ENCODE assay signal across 9 cellular contexts in genomic region chr12:91326043-91327027, GRCh38.
DNase-seq lines count a peak whose midpoint lies in the region; ATAC-seq and TF ChIP-seq lines count a peak whose summit lies in the region.
"Had no signal": no experiment of that assay in that cellular context is flagged by ENCODE, and none has a peak within 500 bp of the region (broad histone marks: within the 10 kb centered on the region; RNA-seq: fewer than 3 reads in every experiment).

No MANE protein-coding gene starts in this region.

- WGBS in thyroid gland, 2 donors, result 17 to 22% methylated on average over 2 of the region's 2 CpGs

- intact Hi-C loops in thyroid gland (cut with DNase I), result loop anchor here (5.0 kb wide), 1 partner anchor 144 kb away; the partner anchor contains the start of gene DCN

- H3K79me2 ChIP-seq in Karpas-422 (ENCODE audit: low read length), result no peaks in the 10 kb centered on the region

- H3K9me3 ChIP-seq in Karpas-422 (ENCODE audit: low read length) (no peaks in the 10 kb centered on the region), thyroid gland (no peaks in the 10 kb centered on the region)

- peak; percentile 43 for DNase-seq in D341Med (ENCODE audit: low spot score)
- DNase-seq in Karpas-422, result peak; percentile 94
- DNase-seq in effector memory CD8-positive, alpha-beta T cell, result peak; percentile 43 to 51 (median 47)
- DNase-seq in mesothelial cell of epicardium (ENCODE audit: low spot score in 2 of 2, unreplicated experiment in 2 of 2), result peak in 1 of 2 experiments; percentile 62
- peak; percentile 36 to 44 for DNase-seq in thyroid gland

- ATAC-seq in GM19395 (IDR thresholded peaks at IDR 0.05; ENCODE audit: unreplicated experiment) (peak; percentile 74), HG03457 (IDR thresholded peaks at IDR 0.05; ENCODE audit: unreplicated experiment) (no peak)
- ATAC-seq in effector memory CD8-positive, alpha-beta T cell (replicated peaks), result peak; percentile 27

- H3K4me3 ChIP-seq in Karpas-422 (ENCODE audit: low read length) (no peak overlapping the region), thyroid gland (replicated peaks in 1 of 3) (no peak overlapping the region)

- no peaks in the 10 kb centered on the region for H3K36me3 Mint-ChIP-seq in effector memory CD8-positive, alpha-beta T cell (ENCODE audit: insufficient read depth)
- H3K36me3 Mint-ChIP-seq in mesothelial cell of epicardium, result no peaks in the 10 kb centered on the region
- H3K36me3 Mint-ChIP-seq: activated naive CD4-positive, alpha-beta T cell treated with anti-CD3 and anti-CD28 coated beads, Interleukin-2, amount 50 U/mL, for 24 hours had no signal

- H3K4me3 Mint-ChIP-seq in effector memory CD8-positive, alpha-beta T cell, result no peak overlapping the region
- H3K4me3 Mint-ChIP-seq in mesothelial cell of epicardium, result no peak overlapping the region
- H3K4me3 Mint-ChIP-seq: activated naive CD4-positive, alpha-beta T cell treated with anti-CD3 and anti-CD28 coated beads, Interleukin-2, amount 50 U/mL, for 24 hours had no signal

- H2AFZ ChIP-seq in Karpas-422 (ENCODE audit: low read length), result no peak overlapping the region; the same call in 1 of the 2 replicates

- H4K20me1 ChIP-seq in Karpas-422 (ENCODE audit: insufficient read depth, low read depth, low read length), result no peaks in the 10 kb centered on the region

- H3K27ac ChIP-seq in Karpas-422 (ENCODE audit: low read length), result peak overlapping the region; percentile 82
- no peak overlapping the region for H3K27ac ChIP-seq in VCaP
- peak overlapping the region; percentile 22 to 28 (median 23) for H3K27ac ChIP-seq in thyroid gland

- H3K4me1 ChIP-seq in Karpas-422 (ENCODE audit: low read length) (peaks cover 51% of the 10 kb centered on the region), thyroid gland (peaks cover 0 to 2% of the 10 kb centered on the region in 2 donors)

- no peaks in the 10 kb centered on the region for H3K9me2 ChIP-seq in Karpas-422 (replicated peaks; ENCODE audit: insufficient read depth, low read length)

- H3K4me1 Mint-ChIP-seq in effector memory CD8-positive, alpha-beta T cell (ENCODE audit: low read depth in 2 of 2), result no peaks in the 10 kb centered on the region
- H3K4me1 Mint-ChIP-seq in mesothelial cell of epicardium, result peaks cover 67% of the 10 kb centered on the region
- H3K4me1 Mint-ChIP-seq: activated naive CD4-positive, alpha-beta T cell treated with anti-CD3 and anti-CD28 coated beads, Interleukin-2, amount 50 U/mL, for 24 hours had no signal

- TF ChIP-seq CTCF in VCaP (conservative IDR thresholded peaks at IDR 0.05) (peak; percentile 76), mesothelial cell of epicardium (IDR thresholded peaks at IDR 0.05; ENCODE audit: unreplicated experiment) (peak; percentile 94), thyroid gland (IDR thresholded peaks at IDR 0.05) (peak; percentile 56 to 87 (median 80))

- peak overlapping the region; percentile 49 for H3K9ac ChIP-seq in Karpas-422 (ENCODE audit: low read length)

- H3K27ac Mint-ChIP-seq in effector memory CD8-positive, alpha-beta T cell, result no peak overlapping the region
- peak overlapping the region; percentile 75 for H3K27ac Mint-ChIP-seq in mesothelial cell of epicardium
- H3K27ac Mint-ChIP-seq: activated naive CD4-positive, alpha-beta T cell treated with anti-CD3 and anti-CD28 coated beads, Interleukin-2, amount 50 U/mL, for 24 hours had no signal

- H3K27me3 Mint-ChIP-seq in effector memory CD8-positive, alpha-beta T cell, result peaks cover 0 to 9% of the 10 kb centered on the region in 2 donors
- H3K27me3 Mint-ChIP-seq in mesothelial cell of epicardium (ENCODE audit: low read depth), result no peaks in the 10 kb centered on the region

- H3K9me3 Mint-ChIP-seq in effector memory CD8-positive, alpha-beta T cell, result no peaks in the 10 kb centered on the region
- peaks cover 11% of the 10 kb centered on the region for H3K9me3 Mint-ChIP-seq in mesothelial cell of epicardium
- H3K9me3 Mint-ChIP-seq: activated naive CD4-positive, alpha-beta T cell treated with anti-CD3 and anti-CD28 coated beads, Interleukin-2, amount 50 U/mL, for 24 hours had no signal

- no peaks in the 10 kb centered on the region for H3K27me3 ChIP-seq in Karpas-422 (ENCODE audit: low read length)
- no peaks in the 10 kb centered on the region for H3K27me3 ChIP-seq in thyroid gland

- TF ChIP-seq POLR2A in thyroid gland (IDR thresholded peaks at IDR 0.05), result no peak

- peak overlapping the region; percentile 35 for H3K4me2 ChIP-seq in Karpas-422 (ENCODE audit: low read depth, low read length, poor library complexity, severe bottlenecking)

- H3K36me3 ChIP-seq in Karpas-422 (ENCODE audit: insufficient read depth, low read length) (no peaks in the 10 kb centered on the region), thyroid gland (no peaks in the 10 kb centered on the region)
